In the genomic region with DNA sequence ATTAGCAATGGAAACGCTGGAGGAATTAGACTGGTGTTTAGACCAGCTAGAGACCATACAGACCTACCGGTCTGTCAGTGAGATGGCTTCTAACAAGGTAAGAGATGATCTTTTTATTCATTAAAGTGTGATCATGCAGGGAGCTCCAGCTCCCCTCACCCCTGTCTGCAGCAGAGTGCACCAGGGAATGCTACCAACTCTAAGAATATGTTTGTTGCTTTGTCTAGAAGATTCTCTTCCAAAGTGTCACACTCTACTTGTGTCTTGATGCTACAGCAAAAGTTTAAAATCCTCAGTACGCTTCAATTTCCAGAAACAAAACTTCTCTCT, we compare ENCODE assay signal across 8 cellular contexts.
DNase-seq lines count a peak whose midpoint lies in the region; ATAC-seq, FAIRE-seq and TF ChIP-seq lines count a peak whose summit lies in the region.

No MANE protein-coding gene starts in this region.

- CTCF ChIA-PET in T-cell (lab: Charles Lee) = interaction anchor here in 1 of 2 donors (0.6 to 4.2 kb wide), 11 partner anchors 11 to 114 kb away, joined by 3 to 22 read pairs (median 8); no protein-coding TSS in a partner anchor

- peak overlapping the region; percentile 98 for H3K27ac Mint-ChIP-seq in T-cell

- no peak for DNase-seq in T-cell
- DNase-seq in Right ventricle myocardium superior = no peak
- no peak for DNase-seq in retinal pigment epithelial cell (ENCODE audit: low read depth)
- DNase-seq in NCI-H2107 treated with DMSO at 0.1 percent for 48 hours (lab: John Stamatoyannopoulos, UW; ENCODE audit: unreplicated experiment) = no peak
- DNase-seq in D721Med (ENCODE audit: insufficient read length, low spot score) = no peak

- H3K9me3 Mint-ChIP-seq in T-cell = no peaks in the 10 kb centered on the region

- FAIRE-seq in D721Med (lab: Jason Lieb, UNC) = no peak

- H3K4me1 Mint-ChIP-seq in T-cell = peaks cover 59 to 75% (median 64%) of the 10 kb centered on the region in 3 donors

- POLR2A ChIA-PET in T-cell (lab: Charles Lee) = interaction anchor here (0.5 to 10.2 kb wide), 18 partner anchors 10 to 201 kb away, joined by 3 to 131 read pairs (median 4); no protein-coding TSS in a partner anchor

- peaks cover 12% of the 10 kb centered on the region for H3K36me3 Mint-ChIP-seq in T-cell

- no peaks in the 10 kb centered on the region for H3K27me3 Mint-ChIP-seq in T-cell

- TF ChIP-seq CTCF in GM12875 (IDR thresholded peaks at IDR 0.05; ENCODE audit: borderline replicate concordance, insufficient read depth, low read depth, low read length) = no peak
- no peak for TF ChIP-seq CTCF in retinal pigment epithelial cell (conservative IDR thresholded peaks at IDR 0.05; ENCODE audit: low read depth, low read length)
- TF ChIP-seq CTCF in D721Med (IDR thresholded peaks at IDR 0.05; ENCODE audit: insufficient read depth, missing control alignments) = no peak

- intact Hi-C loops in Right ventricle myocardium superior (cut with DNase I) = loop anchor here (5.0 kb wide), 1 partner anchor 60 kb away; no protein-coding TSS in a partner anchor

- ATAC-seq in T-cell (replicated peaks in 1 of 4) (peak; percentile 0 to 12 (median 2)), Right ventricle myocardium superior (ENCODE audit: poor library complexity) (peak; percentile 24), HG03571 (IDR thresholded peaks at IDR 0.05; ENCODE audit: unreplicated experiment) (no peak), GM21576 (IDR thresholded peaks at IDR 0.05; ENCODE audit: unreplicated experiment) (no peak)

- H3K4me3 ChIP-seq in GM12875 (ENCODE audit: low read depth, low read length) = peak overlapping the region; percentile 70
- H3K4me3 ChIP-seq in retinal pigment epithelial cell (ENCODE audit: low read length) = peak overlapping the region; percentile 65

- H3K4me3 Mint-ChIP-seq in T-cell = peak overlapping the region; percentile 96 to 99 (median 98)

Comparison
In these comparisons a context has a peak if more than half of its experiments do, and no peak if none do; other contexts are left out.
1. ATAC-seq: peak in T-cell (4 of 4) and Right ventricle myocardium superior (single experiment); none in HG03571 (single experiment) and GM21576 (single experiment).